In the genomic region with DNA sequence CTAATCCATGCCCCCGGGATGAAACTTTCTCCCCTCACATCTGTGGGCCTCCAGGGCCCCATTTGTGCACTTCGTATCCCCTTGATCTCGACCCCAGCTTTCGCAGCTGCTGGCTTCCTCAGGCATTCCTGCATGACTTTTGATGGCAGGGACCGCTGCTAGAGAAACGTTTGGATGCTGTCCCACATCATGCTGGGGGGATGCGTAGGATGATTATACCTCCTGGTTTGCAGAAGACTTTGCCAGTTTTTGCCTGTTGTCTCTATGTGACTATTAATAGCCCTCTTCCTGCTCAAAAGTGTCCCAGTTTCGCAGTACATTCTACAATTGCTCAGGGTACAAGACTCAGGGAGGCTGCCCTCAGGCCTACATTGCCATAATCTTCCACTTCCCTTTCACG, we compare ENCODE assay signal across 28 cellular contexts. TPM values are rescaled to one million over a fixed set of nuclear protein-coding genes. Genes with fewer than 3 reads are reported as not detected.
"Had no signal": no experiment of that assay in that cellular context is flagged by ENCODE, and none has a peak within 500 bp of the region (broad histone marks: within the 10 kb centered on the region; RNA-seq: fewer than 3 reads in every experiment).

No MANE protein-coding gene starts in this region.

- H2AFZ ChIP-seq: parathyroid adenoma had no signal

- H3K4me3 Mint-ChIP-seq: activated naive CD8-positive, alpha-beta T cell; activated T-cell treated with anti-CD3 and anti-CD28 coated beads, Interleukin-2, amount 50 U/mL, for 72 hours; dendritic cell treated with granulocyte-macrophage colony-stimulating factor and Interleukin-4, amounts not matched to agents 40 ng/mL and 50 ng/mL, for 4 days; endodermal cell; immature natural killer cell; nephron progenitor cell; stimulated activated effector memory CD8-positive, alpha-beta T cell treated with anti-CD3 and anti-CD28 coated beads, Interleukin-12 subunit alpha, Interleukin-12 subunit beta, amount 100 ng/mL, for 72 hours; stimulated activated naive CD8-positive, alpha-beta T cell treated with anti-CD3 and anti-CD28 coated beads, Interleukin-15, Interleukin-2, amounts not matched to agents 100 ng/mL and 50 ng/mL, for 24 hours had no signal

- H3K9me3 Mint-ChIP-seq: activated T-cell treated with anti-CD3 and anti-CD28 coated beads, Interleukin-2, amount 50 U/mL, for 72 hours; dendritic cell treated with granulocyte-macrophage colony-stimulating factor and Interleukin-4, amounts not matched to agents 40 ng/mL and 50 ng/mL, for 4 days; endodermal cell; nephron progenitor cell; stimulated activated effector memory CD8-positive, alpha-beta T cell treated with anti-CD3 and anti-CD28 coated beads, Interleukin-12 subunit alpha, Interleukin-12 subunit beta, amount 100 ng/mL, for 72 hours; stimulated activated naive CD8-positive, alpha-beta T cell treated with anti-CD3 and anti-CD28 coated beads, Interleukin-15, Interleukin-2, amounts not matched to agents 100 ng/mL and 50 ng/mL, for 24 hours had no signal

- H3K4me3 ChIP-seq: body of pancreas, cardiac muscle cell, heart left ventricle, lung, right lobe of liver, upper lobe of left lung had no signal

- H3K9me3 ChIP-seq: body of pancreas, heart left ventricle, right lobe of liver, upper lobe of left lung had no signal

- FAIRE-seq: small intestine, TTC549 had no signal

- H3K4me1 ChIP-seq: parathyroid adenoma, right lobe of liver, upper lobe of left lung had no signal

- H3K27me3 ChIP-seq: body of pancreas, cardiac muscle cell, heart left ventricle, right lobe of liver, upper lobe of left lung had no signal

- H3K36me3 ChIP-seq: cardiac muscle cell, heart left ventricle, right lobe of liver, upper lobe of left lung had no signal

- ATAC-seq: activated T-cell treated with anti-CD3 and anti-CD28 coated beads, Interleukin-2, amount 50 U/mL, for 72 hours; body of pancreas; esophagus mucosa; left lobe of liver; right lobe of liver; stimulated activated effector memory CD8-positive, alpha-beta T cell treated with anti-CD3 and anti-CD28 coated beads, Interleukin-12 subunit alpha, Interleukin-12 subunit beta, amount 100 ng/mL, for 72 hours had no signal

- H3K36me3 Mint-ChIP-seq: immature natural killer cell; stimulated activated effector memory CD8-positive, alpha-beta T cell treated with anti-CD3 and anti-CD28 coated beads, Interleukin-12 subunit alpha, Interleukin-12 subunit beta, amount 100 ng/mL, for 72 hours had no signal

- H3K27ac Mint-ChIP-seq: activated naive CD8-positive, alpha-beta T cell; activated T-cell treated with anti-CD3 and anti-CD28 coated beads, Interleukin-2, amount 50 U/mL, for 72 hours; dendritic cell treated with granulocyte-macrophage colony-stimulating factor and Interleukin-4, amounts not matched to agents 40 ng/mL and 50 ng/mL, for 4 days; endodermal cell; immature natural killer cell; nephron progenitor cell; stimulated activated effector memory CD8-positive, alpha-beta T cell treated with anti-CD3 and anti-CD28 coated beads, Interleukin-12 subunit alpha, Interleukin-12 subunit beta, amount 100 ng/mL, for 72 hours; stimulated activated naive CD8-positive, alpha-beta T cell treated with anti-CD3 and anti-CD28 coated beads, Interleukin-15, Interleukin-2, amounts not matched to agents 100 ng/mL and 50 ng/mL, for 24 hours had no signal

- H3K27me3 Mint-ChIP-seq: dendritic cell treated with granulocyte-macrophage colony-stimulating factor and Interleukin-4, amounts not matched to agents 40 ng/mL and 50 ng/mL, for 4 days had no signal

- DNase-seq: activated CD4-positive, alpha-beta T cell treated with anti-CD3 and anti-CD28 coated beads for 4 hours; activated CD4-positive, alpha-beta T cell treated with anti-CD3 and anti-CD28 coated beads, Interleukin-2, amount 50 U/mL, for 4 hours; activated naive CD4-positive, alpha-beta T cell treated with Interleukin-2 at 50 U/mL for 16 hours; activated T-cell treated with anti-CD3 and anti-CD28 coated beads for 4 hours; activated T-cell treated with anti-CD3 and anti-CD28 coated beads, Interleukin-2, amount 50 U/mL, for 72 hours; body of pancreas; endodermal cell; foreskin fibroblast; heart left ventricle; immature natural killer cell; mesendoderm; nephron progenitor cell; right lobe of liver; small intestine; stimulated activated CD4-positive, alpha-beta T cell treated with anti-CD3 and anti-CD28 coated beads, Interleukin-4, amount 100 ng/mL, for 24 hours; upper lobe of left lung had no signal

- H3K79me2 ChIP-seq: parathyroid adenoma had no signal

- H3K4me1 Mint-ChIP-seq: immature natural killer cell had no signal

- H3K27ac ChIP-seq: body of pancreas, cardiac muscle cell, parathyroid adenoma, right lobe of liver, upper lobe of left lung, VCaP had no signal

- H3K9ac ChIP-seq: parathyroid adenoma had no signal

RNA-seq across cellular contexts. Expression of a gene that starts 10.4 kb away (rescaled TPM):
- total RNA-seq: activated T-cell treated with anti-CD3 and anti-CD28 coated beads, Interleukin-2, amount 50 U/mL, for 72 hours; kidney epithelial cell had no signal
